In the genomic region with DNA sequence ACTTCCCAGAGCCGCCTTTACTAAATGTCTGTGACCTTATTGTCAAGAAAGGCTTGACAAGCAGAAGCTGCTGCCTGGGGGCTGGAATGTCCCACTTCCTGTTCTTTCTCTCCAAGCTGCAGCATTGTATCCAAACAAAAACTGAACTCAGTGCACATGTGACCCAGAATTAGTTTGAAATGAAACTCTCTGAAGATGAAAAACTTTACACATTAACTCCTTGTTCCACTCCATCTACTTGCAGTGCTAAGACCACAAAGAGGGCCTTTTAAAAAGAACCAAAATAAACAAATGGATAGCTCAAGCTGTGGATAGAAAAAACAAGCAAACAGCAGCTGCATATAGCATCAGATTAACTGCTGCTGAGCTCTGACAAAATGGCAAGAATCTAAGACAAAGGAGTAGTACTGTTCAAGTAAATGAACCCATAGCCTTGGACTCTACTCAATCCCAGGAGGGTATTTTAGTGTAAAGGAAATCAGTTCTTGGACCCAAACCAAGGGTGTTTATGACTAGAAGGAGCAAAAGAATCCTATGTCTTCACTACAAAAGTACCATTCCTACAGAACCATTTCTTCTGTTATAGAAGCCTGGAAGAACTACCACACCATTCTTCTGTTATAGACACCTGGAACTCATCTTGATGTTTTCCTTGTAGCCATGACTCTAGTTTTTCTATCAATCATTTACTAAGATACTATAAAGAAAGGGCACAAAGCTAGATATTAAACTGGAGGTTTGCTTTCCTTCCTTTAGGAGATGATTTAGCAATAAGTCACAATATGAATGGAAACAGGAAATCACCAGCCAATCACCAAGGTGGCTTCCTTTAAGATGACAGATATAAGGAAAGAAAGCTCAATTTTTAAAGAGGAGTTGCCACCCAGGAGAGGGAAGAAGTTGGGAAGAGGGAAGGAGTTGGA, we compare ENCODE assay signal across 8 cellular contexts.
DNase-seq lines count a peak whose midpoint lies in the region; ATAC-seq and TF ChIP-seq lines count a peak whose summit lies in the region.

No MANE protein-coding gene starts in this region.

- no peaks in the 10 kb centered on the region for H3K36me3 Mint-ChIP-seq in T-helper 17 cell (ENCODE audit: low read depth)
- H3K36me3 Mint-ChIP-seq in CD8-positive, alpha-beta memory T cell, result no peaks in the 10 kb centered on the region

- no peaks in the 10 kb centered on the region for H3F3A ChIP-seq in MM.1S (ENCODE audit: insufficient read depth, low read length)

- CTCF ChIA-PET in CD8-positive, alpha-beta memory T cell (lab: Charles Lee), result no interaction called here

- H3K27me3 Mint-ChIP-seq in T-helper 17 cell, result no peaks in the 10 kb centered on the region
- H3K27me3 Mint-ChIP-seq in CD8-positive, alpha-beta memory T cell, result peaks cover 0 to 17% of the 10 kb centered on the region in 2 donors

- H3K4me3 ChIP-seq in epithelial cell of esophagus (ENCODE audit: low read length) (no peak overlapping the region), MM.1S (ENCODE audit: low read length) (no peak overlapping the region)
- H3K4me3 ChIP-seq in CD8-positive, alpha-beta memory T cell (ENCODE audit: low read length), result no peak overlapping the region

- H3K27ac Mint-ChIP-seq in T-helper 17 cell, result no peak overlapping the region
- H3K27ac Mint-ChIP-seq in CD8-positive, alpha-beta memory T cell, result no peak overlapping the region

- H3K36me3 ChIP-seq in MM.1S (replicated peaks; ENCODE audit: insufficient read depth, low read length), result no peaks in the 10 kb centered on the region
- H3K36me3 ChIP-seq in CD8-positive, alpha-beta memory T cell (ENCODE audit: insufficient read depth, low read length), result no peaks in the 10 kb centered on the region

- H3K9me3 Mint-ChIP-seq in CD8-positive, alpha-beta memory T cell, result no peaks in the 10 kb centered on the region

- no peaks in the 10 kb centered on the region for H3K9me3 ChIP-seq in MM.1S (replicated peaks; ENCODE audit: insufficient read depth, low read length)
- no peaks in the 10 kb centered on the region for H3K9me3 ChIP-seq in T-helper 17 cell (ENCODE audit: control insufficient read depth, low read length, poor library complexity, severe bottlenecking)
- H3K9me3 ChIP-seq in CD8-positive, alpha-beta memory T cell (ENCODE audit: low read length), result no peaks in the 10 kb centered on the region

- ATAC-seq in GM21390 (IDR thresholded peaks at IDR 0.05; ENCODE audit: unreplicated experiment) (peak; percentile 77), T-helper 17 cell (no peak)

- H3K4me1 ChIP-seq in MM.1S (ENCODE audit: low read length), result peaks cover 9% of the 10 kb centered on the region; the same call in 1 of the 2 replicates
- no peaks in the 10 kb centered on the region for H3K4me1 ChIP-seq in CD8-positive, alpha-beta memory T cell (ENCODE audit: insufficient read depth, low read length)

- no peak overlapping the region for H3K4me3 Mint-ChIP-seq in T-helper 17 cell
- no peak overlapping the region for H3K4me3 Mint-ChIP-seq in CD8-positive, alpha-beta memory T cell

- no peaks in the 10 kb centered on the region for H3K9me2 ChIP-seq in MM.1S (replicated peaks; ENCODE audit: insufficient read depth, low read length)

- no peak overlapping the region for H2AFZ ChIP-seq in MM.1S (ENCODE audit: low read length)

- H3K9ac ChIP-seq in MM.1S (ENCODE audit: low read length), result no peak overlapping the region

- POLR2A ChIA-PET in CD8-positive, alpha-beta memory T cell (lab: Charles Lee), result no interaction called here

- no peaks in the 10 kb centered on the region for H4K20me1 ChIP-seq in MM.1S (ENCODE audit: insufficient read depth, low read length)

- no peak for TF ChIP-seq CTCF in epithelial cell of esophagus (IDR thresholded peaks at IDR 0.05; ENCODE audit: insufficient read depth, low read depth, low read length, missing control alignments)
- no peak for TF ChIP-seq CTCF in MM.1S (IDR thresholded peaks at IDR 0.05; ENCODE audit: low read length)

- H3K79me2 ChIP-seq in MM.1S (ENCODE audit: low read length), result no peaks in the 10 kb centered on the region

- H3K27ac ChIP-seq in MM.1S (ENCODE audit: low read length), result no peak overlapping the region
- H3K27ac ChIP-seq in CD8-positive, alpha-beta memory T cell (ENCODE audit: low read depth, low read length), result no peak overlapping the region

- DNase-seq in COR-L47 (lab: John Stamatoyannopoulos, UW) (peak; percentile 5), HT-29 (ENCODE audit: low spot score) (peak; percentile 90), epithelial cell of esophagus (ENCODE audit: low read depth) (peak; percentile 39), MM.1S (no peak), T-helper 17 cell (no peak), NCI-H446 (lab: John Stamatoyannopoulos, UW) (no peak)
- no peak for DNase-seq in CD8-positive, alpha-beta memory T cell

- H3K4me2 ChIP-seq in MM.1S (ENCODE audit: low read depth, low read length), result no peak overlapping the region

- H3K27me3 ChIP-seq in MM.1S (replicated peaks; ENCODE audit: insufficient read depth, low read length), result no peaks in the 10 kb centered on the region
- H3K27me3 ChIP-seq in CD8-positive, alpha-beta memory T cell (ENCODE audit: insufficient read depth, low read length, poor library complexity, severe bottlenecking), result no peaks in the 10 kb centered on the region

- no peaks in the 10 kb centered on the region for H3K4me1 Mint-ChIP-seq in T-helper 17 cell
- no peaks in the 10 kb centered on the region for H3K4me1 Mint-ChIP-seq in CD8-positive, alpha-beta memory T cell

Comparison
In these comparisons a context has a peak if more than half of its experiments do, and no peak if none do; other contexts are left out.
1. DNase-seq: peak in COR-L47 (single experiment), HT-29 (single experiment) and epithelial cell of esophagus (single experiment); none in MM.1S (single experiment), T-helper 17 cell (0 of 3), NCI-H446 (0 of 2) and CD8-positive, alpha-beta memory T cell (0 of 5).